ENCODE assay signal across 8 cellular contexts in the genomic region with DNA sequence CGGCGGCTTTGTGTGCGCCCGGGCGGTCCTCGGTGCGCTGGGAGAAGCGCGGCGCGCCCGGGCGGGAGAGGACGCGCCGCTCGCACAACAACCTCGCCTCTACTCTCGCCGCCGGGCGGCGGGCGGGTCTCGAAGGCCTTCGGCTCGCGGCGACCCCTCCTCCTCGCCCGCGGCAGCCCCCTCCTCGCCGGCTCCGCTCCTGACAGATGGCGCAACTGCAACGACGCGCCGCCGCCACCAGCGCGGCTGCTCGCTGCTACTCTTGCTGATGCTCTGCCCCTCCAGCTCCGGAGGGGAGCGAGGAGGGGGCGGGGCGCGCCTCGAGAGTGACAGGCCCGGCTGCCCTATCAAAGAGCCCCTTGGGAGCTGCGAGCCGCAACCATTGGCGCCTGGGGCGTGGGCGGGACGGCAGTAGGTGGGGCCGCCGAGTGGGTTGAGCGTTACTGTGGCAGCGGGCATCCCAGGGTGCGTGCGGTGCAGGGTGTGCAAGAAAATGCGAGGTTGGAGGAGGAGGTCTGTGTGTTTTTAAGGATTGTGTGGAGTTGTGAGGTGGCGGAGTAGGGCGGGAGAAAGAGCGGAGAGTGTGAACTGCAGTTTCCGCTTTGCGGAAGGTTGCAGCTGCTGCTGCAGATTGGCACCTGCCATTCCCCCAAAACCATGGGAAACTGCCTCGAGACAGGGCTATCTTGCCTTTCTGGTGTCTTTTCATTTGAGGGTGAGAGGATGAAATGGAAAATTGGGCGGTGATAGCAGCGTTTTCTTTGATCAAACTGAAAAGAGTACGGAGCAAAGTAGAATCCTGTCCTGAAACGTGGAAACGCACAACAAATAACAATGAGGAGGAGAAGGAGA. TPM values are rescaled to one million over a fixed set of nuclear protein-coding genes. Genes with fewer than 3 reads are reported as not detected.
DNase-seq lines count a peak whose midpoint lies in the region; ATAC-seq, FAIRE-seq and TF ChIP-seq lines count a peak whose summit lies in the region.

FYN (minus strand) TSS at position 275 of the 852 bp plus-strand sequence. CDS start 153,401 bp downstream, outside the sequence.

- H3K27ac ChIP-seq in epithelial cell of prostate, result peak within 1 kb of the TSS; percentile 27

- no peak for FAIRE-seq in D721Med (lab: Jason Lieb, UNC)

- peak; percentile 97 for ATAC-seq in GM21529 (IDR thresholded peaks at IDR 0.05; ENCODE audit: unreplicated experiment)

- peaks cover 22 to 27% (median 26%) of the 10 kb centered on the region in 3 donors for H3K4me1 Mint-ChIP-seq in IgD-negative memory B cell

- no peaks in the 10 kb centered on the region for H3K9me3 Mint-ChIP-seq in IgD-negative memory B cell

- DNase-seq in D721Med (ENCODE audit: insufficient read length, low spot score), result peak; percentile 85
- DNase-seq in OCI-M2 (lab: John Stamatoyannopoulos, UW; ENCODE audit: unreplicated experiment), result peak; percentile 66
- peak; percentile 99 for DNase-seq in activated T-cell treated with anti-CD3 and anti-CD28 coated beads for 4 hours
- peak; percentile 75 for DNase-seq in epithelial cell of prostate (ENCODE audit: low read depth, low spot score)
- DNase-seq in mucosa of gallbladder (ENCODE audit: low spot score), result peak; percentile 97
- DNase-seq in stimulated activated CD8-positive, alpha-beta memory T cell treated with anti-CD3 and anti-CD28 coated beads, Interleukin-4, amount 100 ng/mL, for 4 hours (ENCODE audit: low read depth in 2 of 2, low spot score in 1 of 2), result peak; percentile 97 to 99

- peak within 1 kb of the TSS; percentile 87 to 99 (median 98) for H3K4me3 Mint-ChIP-seq in IgD-negative memory B cell

- peak; percentile 17 for TF ChIP-seq CTCF in D721Med (IDR thresholded peaks at IDR 0.05; ENCODE audit: insufficient read depth, missing control alignments)

- H3K27me3 Mint-ChIP-seq in IgD-negative memory B cell, result peaks cover 2% of the 10 kb centered on the region

- H3K27ac Mint-ChIP-seq in IgD-negative memory B cell, result peak within 1 kb of the TSS; percentile 85 to 94 (median 93)

- no peaks in the 10 kb centered on the region for H3K36me3 Mint-ChIP-seq in IgD-negative memory B cell

RNA-seq across cellular contexts. Expression of gene FYN, which starts in this region (rescaled TPM):
- 45.9 TPM for polyA plus RNA-seq in IgD-negative memory B cell
- 75.0 TPM for total RNA-seq in mucosa of gallbladder

Comparison
In these comparisons a context has a peak if more than half of its experiments do, and no peak if none do; other contexts are left out.
1. Peak in every context shown above with its lines: DNase-seq, ATAC-seq and H3K27ac ChIP-seq.